Comparison of ENCODE assay signal across 1 cellular context in genomic region chr20:22584922-22585785, GRCh38.
A peak's percentile ranks its signal among the peaks of the same experiment; 100 is the strongest.
TF ChIP-seq lines count a peak whose summit lies in the region.

No MANE protein-coding gene starts in this region.

TF ChIP-seq in HepG2, 621 proteins besides CTCF, POLR2A, EP300 and RAD21 (continued from another document and continues in another):
- TF ChIP-seq, protein P1, sequence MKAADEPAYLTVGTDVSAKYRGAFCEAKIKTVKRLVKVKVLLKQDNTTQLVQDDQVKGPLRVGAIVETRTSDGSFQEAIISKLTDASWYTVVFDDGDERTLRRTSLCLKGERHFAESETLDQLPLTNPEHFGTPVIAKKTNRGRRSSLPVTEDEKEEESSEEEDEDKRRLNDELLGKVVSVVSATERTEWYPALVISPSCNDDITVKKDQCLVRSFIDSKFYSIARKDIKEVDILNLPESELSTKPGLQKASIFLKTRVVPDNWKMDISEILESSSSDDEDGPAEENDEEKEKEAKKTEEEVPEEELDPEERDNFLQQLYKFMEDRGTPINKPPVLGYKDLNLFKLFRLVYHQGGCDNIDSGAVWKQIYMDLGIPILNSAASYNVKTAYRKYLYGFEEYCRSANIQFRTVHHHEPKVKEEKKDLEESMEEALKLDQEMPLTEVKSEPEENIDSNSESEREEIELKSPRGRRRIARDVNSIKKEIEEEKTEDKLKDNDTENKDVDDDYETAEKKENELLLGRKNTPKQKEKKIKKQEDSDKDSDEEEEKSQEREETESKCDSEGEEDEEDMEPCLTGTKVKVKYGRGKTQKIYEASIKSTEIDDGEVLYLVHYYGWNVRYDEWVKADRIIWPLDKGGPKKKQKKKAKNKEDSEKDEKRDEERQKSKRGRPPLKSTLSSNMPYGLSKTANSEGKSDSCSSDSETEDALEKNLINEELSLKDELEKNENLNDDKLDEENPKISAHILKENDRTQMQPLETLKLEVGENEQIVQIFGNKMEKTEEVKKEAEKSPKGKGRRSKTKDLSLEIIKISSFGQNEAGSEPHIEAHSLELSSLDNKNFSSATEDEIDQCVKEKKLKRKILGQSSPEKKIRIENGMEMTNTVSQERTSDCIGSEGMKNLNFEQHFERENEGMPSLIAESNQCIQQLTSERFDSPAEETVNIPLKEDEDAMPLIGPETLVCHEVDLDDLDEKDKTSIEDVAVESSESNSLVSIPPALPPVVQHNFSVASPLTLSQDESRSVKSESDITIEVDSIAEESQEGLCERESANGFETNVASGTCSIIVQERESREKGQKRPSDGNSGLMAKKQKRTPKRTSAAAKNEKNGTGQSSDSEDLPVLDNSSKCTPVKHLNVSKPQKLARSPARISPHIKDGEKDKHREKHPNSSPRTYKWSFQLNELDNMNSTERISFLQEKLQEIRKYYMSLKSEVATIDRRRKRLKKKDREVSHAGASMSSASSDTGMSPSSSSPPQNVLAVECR (CRISPR knock-in tag; IDR thresholded peaks at IDR 0.05; ENCODE audit: borderline replicate concordance): peak; percentile 69
- TF ChIP-seq TEF (CRISPR knock-in tag; IDR thresholded peaks at IDR 0.05): peak; percentile 60; the same call in 1 of the 2 replicates
- TF ChIP-seq SIN3A (IDR thresholded peaks at IDR 0.05; ENCODE audit: borderline replicate concordance, low read depth, low read length): peak; percentile 21; the same call in 1 of the 2 replicates
- peak; percentile 81 for TF ChIP-seq ERF (CRISPR knock-in tag; IDR thresholded peaks at IDR 0.05)
- no peak; the same call in 1 of the 2 replicates for TF ChIP-seq HES4 (CRISPR knock-in tag; IDR thresholded peaks at IDR 0.05; ENCODE audit: borderline replicate concordance)
- TF ChIP-seq HDAC6 (IDR thresholded peaks at IDR 0.05; ENCODE audit: low read depth, low read length): no peak
- peak; percentile 88 for TF ChIP-seq ZNF644 (CRISPR knock-in tag; IDR thresholded peaks at IDR 0.05; ENCODE audit: low read depth)
- no peak; the same call in 1 of the 2 replicates for TF ChIP-seq ZBTB38 (CRISPR knock-in tag; IDR thresholded peaks at IDR 0.05)
- no peak for TF ChIP-seq SIX1 (CRISPR knock-in tag; IDR thresholded peaks at IDR 0.05; ENCODE audit: borderline replicate concordance)
- TF ChIP-seq ZNF460 (CRISPR knock-in tag; IDR thresholded peaks at IDR 0.05; ENCODE audit: borderline replicate concordance): no peak; the same call in 1 of the 2 replicates
- TF ChIP-seq, protein P2, sequence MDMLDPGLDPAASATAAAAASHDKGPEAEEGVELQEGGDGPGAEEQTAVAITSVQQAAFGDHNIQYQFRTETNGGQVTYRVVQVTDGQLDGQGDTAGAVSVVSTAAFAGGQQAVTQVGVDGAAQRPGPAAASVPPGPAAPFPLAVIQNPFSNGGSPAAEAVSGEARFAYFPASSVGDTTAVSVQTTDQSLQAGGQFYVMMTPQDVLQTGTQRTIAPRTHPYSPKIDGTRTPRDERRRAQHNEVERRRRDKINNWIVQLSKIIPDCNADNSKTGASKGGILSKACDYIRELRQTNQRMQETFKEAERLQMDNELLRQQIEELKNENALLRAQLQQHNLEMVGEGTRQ (IDR thresholded peaks at IDR 0.05; ENCODE audit: low read depth, low read length): no peak
- TF ChIP-seq, protein P2 (CRISPR knock-in tag; IDR thresholded peaks at IDR 0.05; ENCODE audit: borderline replicate concordance): no peak
- TF ChIP-seq ZSCAN29 (CRISPR knock-in tag; conservative IDR thresholded peaks at IDR 0.05): peak; percentile 62; the same call in 1 of the 2 replicates
- no peak for TF ChIP-seq CENPT (CRISPR knock-in tag; IDR thresholded peaks at IDR 0.05; ENCODE audit: low read depth)
- TF ChIP-seq ZNF737 (CRISPR knock-in tag; IDR thresholded peaks at IDR 0.05; ENCODE audit: borderline replicate concordance): no peak
- TF ChIP-seq, protein P3, sequence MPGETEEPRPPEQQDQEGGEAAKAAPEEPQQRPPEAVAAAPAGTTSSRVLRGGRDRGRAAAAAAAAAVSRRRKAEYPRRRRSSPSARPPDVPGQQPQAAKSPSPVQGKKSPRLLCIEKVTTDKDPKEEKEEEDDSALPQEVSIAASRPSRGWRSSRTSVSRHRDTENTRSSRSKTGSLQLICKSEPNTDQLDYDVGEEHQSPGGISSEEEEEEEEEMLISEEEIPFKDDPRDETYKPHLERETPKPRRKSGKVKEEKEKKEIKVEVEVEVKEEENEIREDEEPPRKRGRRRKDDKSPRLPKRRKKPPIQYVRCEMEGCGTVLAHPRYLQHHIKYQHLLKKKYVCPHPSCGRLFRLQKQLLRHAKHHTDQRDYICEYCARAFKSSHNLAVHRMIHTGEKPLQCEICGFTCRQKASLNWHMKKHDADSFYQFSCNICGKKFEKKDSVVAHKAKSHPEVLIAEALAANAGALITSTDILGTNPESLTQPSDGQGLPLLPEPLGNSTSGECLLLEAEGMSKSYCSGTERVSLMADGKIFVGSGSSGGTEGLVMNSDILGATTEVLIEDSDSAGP (CRISPR knock-in tag; IDR thresholded peaks at IDR 0.05; ENCODE audit: borderline replicate concordance): peak; percentile 81
- TF ChIP-seq SRY (CRISPR knock-in tag; IDR thresholded peaks at IDR 0.05): no peak; the same call in 1 of the 2 replicates
- no peak; the same call in none of the 2 replicates for TF ChIP-seq ZNF33B (CRISPR knock-in tag; IDR thresholded peaks at IDR 0.05)
- TF ChIP-seq RXRB (CRISPR knock-in tag; IDR thresholded peaks at IDR 0.05; ENCODE audit: borderline replicate concordance): peak; percentile 92
- peak in 1 of 2 experiments; percentile 95; a peak in 2 of 4 replicates for TF ChIP-seq KLF16 (CRISPR knock-in tag; IDR thresholded peaks at IDR 0.05)
- TF ChIP-seq TCF12 (IDR thresholded peaks at IDR 0.05): no peak
- peak; percentile 70; the same call in 1 of the 2 replicates for TF ChIP-seq TCF12 (CRISPR knock-in tag; IDR thresholded peaks at IDR 0.05)
- TF ChIP-seq PRDM15 (CRISPR knock-in tag; IDR thresholded peaks at IDR 0.05): peak; percentile 52
- peak; percentile 62; the same call in 1 of the 2 replicates for TF ChIP-seq ZNF652 (CRISPR knock-in tag; IDR thresholded peaks at IDR 0.05; ENCODE audit: borderline replicate concordance, low read depth)
- TF ChIP-seq UBTF (CRISPR knock-in tag; IDR thresholded peaks at IDR 0.05): peak; percentile 90
- no peak for TF ChIP-seq ZNF230 (CRISPR knock-in tag; IDR thresholded peaks at IDR 0.05)
- peak; percentile 90 for TF ChIP-seq ZNF331 (CRISPR knock-in tag; IDR thresholded peaks at IDR 0.05)
- no peak for TF ChIP-seq ZFP36L2 (CRISPR knock-in tag; IDR thresholded peaks at IDR 0.05)
- no peak for TF ChIP-seq ZNF562 (CRISPR knock-in tag; IDR thresholded peaks at IDR 0.05; ENCODE audit: borderline replicate concordance)
- TF ChIP-seq NAIF1 (CRISPR knock-in tag; IDR thresholded peaks at IDR 0.05; ENCODE audit: borderline replicate concordance): peak; percentile 46; the same call in 1 of the 2 replicates
- peak; percentile 92; the same call in 1 of the 2 replicates for TF ChIP-seq ZNF619 (CRISPR knock-in tag; IDR thresholded peaks at IDR 0.05)
- TF ChIP-seq ZNF781 (CRISPR knock-in tag; IDR thresholded peaks at IDR 0.05; ENCODE audit: borderline replicate concordance, not compliant biosample characterization): peak; percentile 89
- peak; percentile 72; the same call in 1 of the 2 replicates for TF ChIP-seq MED13 (CRISPR knock-in tag; IDR thresholded peaks at IDR 0.05)
- peak; percentile 89 for TF ChIP-seq SAP130 (CRISPR knock-in tag; IDR thresholded peaks at IDR 0.05; ENCODE audit: low read depth)
- TF ChIP-seq GFI1 (CRISPR knock-in tag; IDR thresholded peaks at IDR 0.05; ENCODE audit: borderline replicate concordance): peak; percentile 99
- TF ChIP-seq, protein P4, sequence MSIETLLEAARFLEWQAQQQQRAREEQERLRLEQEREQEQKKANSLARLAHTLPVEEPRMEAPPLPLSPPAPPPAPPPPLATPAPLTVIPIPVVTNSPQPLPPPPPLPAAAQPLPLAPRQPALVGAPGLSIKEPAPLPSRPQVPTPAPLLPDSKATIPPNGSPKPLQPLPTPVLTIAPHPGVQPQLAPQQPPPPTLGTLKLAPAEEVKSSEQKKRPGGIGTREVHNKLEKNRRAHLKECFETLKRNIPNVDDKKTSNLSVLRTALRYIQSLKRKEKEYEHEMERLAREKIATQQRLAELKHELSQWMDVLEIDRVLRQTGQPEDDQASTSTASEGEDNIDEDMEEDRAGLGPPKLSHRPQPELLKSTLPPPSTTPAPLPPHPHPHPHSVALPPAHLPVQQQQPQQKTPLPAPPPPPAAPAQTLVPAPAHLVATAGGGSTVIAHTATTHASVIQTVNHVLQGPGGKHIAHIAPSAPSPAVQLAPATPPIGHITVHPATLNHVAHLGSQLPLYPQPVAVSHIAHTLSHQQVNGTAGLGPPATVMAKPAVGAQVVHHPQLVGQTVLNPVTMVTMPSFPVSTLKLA (IDR thresholded peaks at IDR 0.05): no peak
- TF ChIP-seq EEA1 (CRISPR knock-in tag; IDR thresholded peaks at IDR 0.05; ENCODE audit: borderline replicate concordance): no peak
- TF ChIP-seq GATAD2A (CRISPR knock-in tag; IDR thresholded peaks at IDR 0.05): peak; percentile 97
- peak; percentile 67 for TF ChIP-seq NKX3-1 (CRISPR knock-in tag; IDR thresholded peaks at IDR 0.05)
- peak; percentile 91; the same call in 1 of the 2 replicates for TF ChIP-seq ZNF335 (CRISPR knock-in tag; IDR thresholded peaks at IDR 0.05)
- TF ChIP-seq CREBL2 (CRISPR knock-in tag; IDR thresholded peaks at IDR 0.05; ENCODE audit: borderline replicate concordance): 0 out of 2 replicates have a peak, but pooled peaks have one; percentile 43
- TF ChIP-seq HNF4A (CRISPR knock-in tag; IDR thresholded peaks at IDR 0.05): peak; percentile 73; the same call in 1 of the 2 replicates
- TF ChIP-seq ZNF441 (CRISPR knock-in tag; IDR thresholded peaks at IDR 0.05; ENCODE audit: borderline replicate concordance): 0 out of 2 replicates have a peak, but pooled peaks have one; percentile 9
- no peak for TF ChIP-seq ZSCAN21 (CRISPR knock-in tag; IDR thresholded peaks at IDR 0.05; ENCODE audit: borderline replicate concordance)
- TF ChIP-seq ZNF333 (CRISPR knock-in tag; IDR thresholded peaks at IDR 0.05; ENCODE audit: borderline replicate concordance): no peak; the same call in 1 of the 2 replicates
- no peak; the same call in 1 of the 2 replicates for TF ChIP-seq NCOR1 (IDR thresholded peaks at IDR 0.05; ENCODE audit: borderline replicate concordance, low read length)
- TF ChIP-seq RFXANK (CRISPR knock-in tag; IDR thresholded peaks at IDR 0.05): no peak
- TF ChIP-seq E2F5 (CRISPR knock-in tag; conservative IDR thresholded peaks at IDR 0.05): no peak
- 0 out of 2 replicates have a peak, but pooled peaks have one; percentile 51 for TF ChIP-seq ZNF180 (CRISPR knock-in tag; IDR thresholded peaks at IDR 0.05; ENCODE audit: borderline replicate concordance, low read depth)
